In the genomic region with DNA sequence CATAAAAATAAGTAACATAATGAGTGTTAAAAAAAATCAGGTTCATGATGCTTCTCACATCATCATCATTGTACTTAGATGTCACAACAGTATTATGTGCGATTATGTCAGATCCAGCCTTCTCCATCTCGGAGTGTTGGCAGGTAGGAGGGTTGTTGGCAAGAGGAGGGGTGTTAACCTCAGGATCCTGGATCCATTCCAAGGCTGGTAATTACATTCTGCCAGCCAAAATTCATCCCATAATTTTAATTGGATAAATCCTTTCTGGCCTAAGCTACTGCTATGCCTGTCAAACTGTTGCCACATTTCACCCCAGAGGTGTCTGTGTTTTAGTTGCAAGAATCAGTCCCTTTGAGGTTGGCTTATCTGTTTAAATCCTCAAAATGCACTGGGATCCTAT, we compare ENCODE assay signal across 1 cellular context.
TF ChIP-seq lines count a peak whose summit lies in the region.

No MANE protein-coding gene starts in this region.

TF ChIP-seq in WTC11, 78 proteins besides CTCF, POLR2A, EP300 and RAD21 (continued from another document):
- TF ChIP-seq, protein P1, sequence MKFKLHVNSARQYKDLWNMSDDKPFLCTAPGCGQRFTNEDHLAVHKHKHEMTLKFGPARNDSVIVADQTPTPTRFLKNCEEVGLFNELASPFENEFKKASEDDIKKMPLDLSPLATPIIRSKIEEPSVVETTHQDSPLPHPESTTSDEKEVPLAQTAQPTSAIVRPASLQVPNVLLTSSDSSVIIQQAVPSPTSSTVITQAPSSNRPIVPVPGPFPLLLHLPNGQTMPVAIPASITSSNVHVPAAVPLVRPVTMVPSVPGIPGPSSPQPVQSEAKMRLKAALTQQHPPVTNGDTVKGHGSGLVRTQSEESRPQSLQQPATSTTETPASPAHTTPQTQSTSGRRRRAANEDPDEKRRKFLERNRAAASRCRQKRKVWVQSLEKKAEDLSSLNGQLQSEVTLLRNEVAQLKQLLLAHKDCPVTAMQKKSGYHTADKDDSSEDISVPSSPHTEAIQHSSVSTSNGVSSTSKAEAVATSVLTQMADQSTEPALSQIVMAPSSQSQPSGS (CRISPR knock-in tag; IDR thresholded peaks at IDR 0.05; ENCODE audit: borderline replicate concordance, low read depth), result no peak
- TF ChIP-seq MLX (CRISPR knock-in tag; IDR thresholded peaks at IDR 0.05), result no peak
- TF ChIP-seq ESRRA (CRISPR knock-in tag; IDR thresholded peaks at IDR 0.05; ENCODE audit: borderline replicate concordance), result no peak
TF ChIP-seq in WTC11: peak in this region for 0.
